ENCODE assay signal across 12 cellular contexts in genomic region chr20:52959125-52959524, GRCh38. TPM values are rescaled to one million over a fixed set of nuclear protein-coding genes. Genes with fewer than 3 reads are reported as not detected.
DNase-seq lines count a peak whose midpoint lies in the region; ATAC-seq and TF ChIP-seq lines count a peak whose summit lies in the region.
"Had no signal": no experiment of that assay in that cellular context is flagged by ENCODE, and none has a peak within 500 bp of the region (broad histone marks: within the 10 kb centered on the region; RNA-seq: fewer than 3 reads in every experiment).

No MANE protein-coding gene starts in this region.

- H3K4me1 ChIP-seq in OCI-LY7 (ENCODE audit: insufficient read depth, low read length, poor library complexity, severe bottlenecking) = peaks cover 24% of the 10 kb centered on the region
- H3K4me1 ChIP-seq in foreskin keratinocyte = peaks cover under 1% of the 10 kb centered on the region

- H3K9me2 ChIP-seq in OCI-LY7 (ENCODE audit: insufficient read depth, low read length) = no peaks in the 10 kb centered on the region

- peak overlapping the region; percentile 84 for H2AFZ ChIP-seq in OCI-LY7 (ENCODE audit: low read length)

- H3K4me2 ChIP-seq in OCI-LY7 (ENCODE audit: low read length) = peak overlapping the region; percentile 13; the same call in 1 of the 2 replicates

- no peaks in the 10 kb centered on the region for H3K36me3 ChIP-seq in OCI-LY7 (ENCODE audit: insufficient read depth, low read length)

- no TSS peak for BruUV-seq in OCI-LY7 (replicated peaks; lab: Mats Ljungman, UMichigan)

- H3K27me3 ChIP-seq in foreskin keratinocyte = no peaks in the 10 kb centered on the region
- H3K27me3 ChIP-seq in dorsolateral prefrontal cortex = peaks cover 0 to 12% (median 0%) of the 10 kb centered on the region in 45 donors

- H3K4me3 ChIP-seq in OCI-LY7 (ENCODE audit: low read depth, low read length, poor library complexity, severe bottlenecking) = no peak overlapping the region
- peak overlapping the region in 7 of 59 donors; percentile 2 to 37 (median 12) for H3K4me3 ChIP-seq in dorsolateral prefrontal cortex
- H3K4me3 ChIP-seq: lung had no signal

- no peaks in the 10 kb centered on the region for H3K9me3 ChIP-seq in OCI-LY7 (ENCODE audit: low read length)

- CTCF ChIA-PET in OCI-LY7 (lab: Charles Lee; ENCODE audit: unreplicated experiment) = no interaction called here

- no peak for ATAC-seq in foreskin keratinocyte
- ATAC-seq in GM18498 (IDR thresholded peaks at IDR 0.05; ENCODE audit: unreplicated experiment) = no peak
- ATAC-seq in Right ventricle myocardium superior (ENCODE audit: poor library complexity) = no peak
- ATAC-seq in GM21526 (IDR thresholded peaks at IDR 0.05; ENCODE audit: low FRiP score, unreplicated experiment) = no peak

- intact Hi-C loops in OCI-LY7 (cut with micrococcal nuclease; ENCODE audit: unreplicated experiment) = no loop called here
- intact Hi-C loops in dorsolateral prefrontal cortex (cut with DNase I) = no loop called here
- intact Hi-C loops in Right ventricle myocardium superior (cut with DNase I) = no loop called here

- DNase-seq in COLO829 (ENCODE audit: low spot score) = peak; percentile 79
- peak; percentile 69 for DNase-seq in NCI-H1436 (lab: John Stamatoyannopoulos, UW)
- peak; percentile 76 for DNase-seq in OCI-LY7 (ENCODE audit: low spot score)
- no peak for DNase-seq in foreskin keratinocyte
- DNase-seq in dorsolateral prefrontal cortex = no peak
- no peak for DNase-seq in Right ventricle myocardium superior
- DNase-seq: activated naive CD4-positive, alpha-beta T cell treated with anti-CD3 and anti-CD28 coated beads, Interleukin-2, amount 50 U/mL, for 16 hours; erythroblast; T-helper 9 cell had no signal

- H3K79me2 ChIP-seq in OCI-LY7 (ENCODE audit: insufficient read depth, low read depth, low read length) = no peaks in the 10 kb centered on the region

- TF ChIP-seq CTCF in OCI-LY7 (conservative IDR thresholded peaks at IDR 0.05; ENCODE audit: low read length) (peak; percentile 67), foreskin keratinocyte (conservative IDR thresholded peaks at IDR 0.05) (peak; percentile 36), dorsolateral prefrontal cortex (IDR thresholded peaks at IDR 0.05 in 54 of 56, conservative IDR thresholded peaks at IDR 0.05 in 2 of 56; ENCODE audit: low read depth in 1 of 56, partially characterized antibody in 56 of 56) (peak in 20 of 56 donors; percentile 9 to 43 (median 20))

- POLR2A ChIA-PET in OCI-LY7 (lab: Charles Lee) = interaction anchor here (1.0 to 1.4 kb wide), 2 partner anchors 42 to 150 kb away, joined by 4 read pairs; no protein-coding TSS in a partner anchor

- no peaks in the 10 kb centered on the region for H4K20me1 ChIP-seq in OCI-LY7 (ENCODE audit: insufficient read depth, low read length)

- H3K27ac ChIP-seq in OCI-LY7 (ENCODE audit: low read depth, low read length, poor library complexity, severe bottlenecking) (no peak overlapping the region), foreskin keratinocyte (no peak overlapping the region), dorsolateral prefrontal cortex (peak overlapping the region in 1 of 59 donors; percentile 28)

RNA-seq across cellular contexts. Expression of gene TSHZ2, which starts 13.0 kb away (rescaled TPM):
- total RNA-seq in OCI-LY7 (2014; rRNA removed; shearing (Covaris generic)) = not detected in 2 replicates
- total RNA-seq in OCI-LY7 (2022) (not detected in 2 replicates), foreskin keratinocyte (1.3 and 1.6 TPM in 2 replicates), dorsolateral prefrontal cortex (10 to 100 TPM in 113 of 120 experiments, 1 to 10 TPM in 7; 4.9 to 37.1 (median 16.5) TPM), Right ventricle myocardium superior (4.9 TPM)
- 0.72 and 0.77 TPM in 2 replicates for polyA plus RNA-seq in foreskin keratinocyte

Comparison
In these comparisons a context has a peak if more than half of its experiments do, and no peak if none do; other contexts are left out.
1. DNase-seq: peak in COLO829 (single experiment), NCI-H1436 (single experiment) and OCI-LY7 (single experiment); none in foreskin keratinocyte (0 of 2), dorsolateral prefrontal cortex (0 of 10) and Right ventricle myocardium superior (single experiment).